ENCODE assay signal across 16 cellular contexts in genomic region chr17:7259555-7259889, GRCh38. TPM values are rescaled to one million over a fixed set of nuclear protein-coding genes. Genes with fewer than 3 reads are reported as not detected.
A peak's percentile ranks its signal among the peaks of the same experiment; 100 is the strongest.
DNase-seq lines count a peak whose midpoint lies in the region; ATAC-seq and TF ChIP-seq lines count a peak whose summit lies in the region.
"Had no signal": no experiment of that assay in that cellular context is flagged by ENCODE, and none has a peak within 500 bp of the region (broad histone marks: within the 10 kb centered on the region; RNA-seq: fewer than 3 reads in every experiment).

No MANE protein-coding gene starts in this region.

- H3K4me1 ChIP-seq in hepatocyte (ENCODE audit: insufficient read depth), result peaks cover 34% of the 10 kb centered on the region
- peaks cover 30% of the 10 kb centered on the region for H3K4me1 ChIP-seq in effector memory CD4-positive, alpha-beta T cell (ENCODE audit: control insufficient read depth, insufficient read depth, low read length, poor library complexity, severe bottlenecking)

- peaks cover 18% of the 10 kb centered on the region for H3K27me3 Mint-ChIP-seq in activated CD4-positive, alpha-beta memory T cell treated with anti-CD3 and anti-CD28 coated beads for 36 hours
- peaks cover 26% of the 10 kb centered on the region for H3K27me3 Mint-ChIP-seq in activated CD4-positive, alpha-beta memory T cell treated with anti-CD3 and anti-CD28 coated beads, Interleukin-2, amount 10 ng/mL, durations not matched to agents 7 days and 5 days

- CTCF ChIA-PET in activated CD4-positive, alpha-beta memory T cell treated with anti-CD3 and anti-CD28 coated beads for 36 hours (lab: Charles Lee), result no interaction called here
- CTCF ChIA-PET in activated CD4-positive, alpha-beta memory T cell treated with anti-CD3 and anti-CD28 coated beads, Interleukin-2, amount 10 ng/mL, durations not matched to agents 7 days and 5 days (lab: Charles Lee), result interaction anchor here (2.0 kb wide), 1 partner anchor 37 kb away, joined by 5 read pairs; no protein-coding TSS in a partner anchor

- no peak for TF ChIP-seq CTCF in hepatocyte (IDR thresholded peaks at IDR 0.05; ENCODE audit: poor library complexity)

- intact Hi-C loops in activated CD4-positive, alpha-beta memory T cell treated with anti-CD3 and anti-CD28 coated beads for 36 hours (cut with micrococcal nuclease), result no loop called here

- peak overlapping the region; percentile 78 for H3K4me2 ChIP-seq in hepatocyte
- H3K4me2 ChIP-seq: KMS-11 had no signal

- no peaks in the 10 kb centered on the region for H3K9me3 ChIP-seq in hepatocyte (ENCODE audit: low read depth)
- no peaks in the 10 kb centered on the region for H3K9me3 ChIP-seq in effector memory CD4-positive, alpha-beta T cell (ENCODE audit: control insufficient read depth, low read length)
- H3K9me3 ChIP-seq: spleen, thoracic aorta had no signal

- H3K27me3 ChIP-seq in hepatocyte, result peaks cover 5% of the 10 kb centered on the region
- no peaks in the 10 kb centered on the region for H3K27me3 ChIP-seq in effector memory CD4-positive, alpha-beta T cell (replicated peaks; ENCODE audit: control insufficient read depth, insufficient read depth, low read length, poor library complexity, severe bottlenecking)

- H3K4me1 Mint-ChIP-seq in activated CD4-positive, alpha-beta memory T cell treated with anti-CD3 and anti-CD28 coated beads for 36 hours (ENCODE audit: low read depth), result peaks cover 26% of the 10 kb centered on the region
- peaks cover 28% of the 10 kb centered on the region for H3K4me1 Mint-ChIP-seq in activated CD4-positive, alpha-beta memory T cell treated with anti-CD3 and anti-CD28 coated beads, Interleukin-2, amount 10 ng/mL, durations not matched to agents 7 days and 5 days
- H3K4me1 Mint-ChIP-seq in stimulated activated effector memory CD8-positive, alpha-beta T cell treated with anti-CD3 and anti-CD28 coated beads, Interleukin-12 subunit alpha, Interleukin-12 subunit beta, amount 100 ng/mL, for 72 hours, result peaks cover 35% of the 10 kb centered on the region

- POLR2A ChIA-PET in activated CD4-positive, alpha-beta memory T cell treated with anti-CD3 and anti-CD28 coated beads for 36 hours (lab: Charles Lee), result interaction anchor here (1.1 kb wide), 1 partner anchor 23 kb away, joined by 4 read pairs; no protein-coding TSS in a partner anchor
- POLR2A ChIA-PET in activated CD4-positive, alpha-beta memory T cell treated with anti-CD3 and anti-CD28 coated beads, Interleukin-2, amount 10 ng/mL, durations not matched to agents 7 days and 5 days (lab: Charles Lee), result interaction anchor here (1.0 to 1.2 kb wide), 2 partner anchors 18 to 23 kb away, joined by 3 read pairs; no protein-coding TSS in a partner anchor

- H3K36me3 ChIP-seq in hepatocyte (replicated peaks; ENCODE audit: insufficient read depth, low read depth), result no peaks in the 10 kb centered on the region
- H3K36me3 ChIP-seq in effector memory CD4-positive, alpha-beta T cell (ENCODE audit: control insufficient read depth, insufficient read depth, low read length), result peaks cover 20% of the 10 kb centered on the region

- no peaks in the 10 kb centered on the region for H3K9me2 ChIP-seq in hepatocyte (replicated peaks; ENCODE audit: insufficient read depth)

- peaks cover 62% of the 10 kb centered on the region for H3K79me2 ChIP-seq in hepatocyte

- H3K4me3 ChIP-seq in hepatocyte, result no peak overlapping the region
- H3K4me3 ChIP-seq in effector memory CD4-positive, alpha-beta T cell (ENCODE audit: insufficient read depth, low read depth, low read length, poor library complexity, severe bottlenecking), result no peak overlapping the region
- H3K4me3 ChIP-seq: lung, spleen, thoracic aorta had no signal

- H3K9me3 Mint-ChIP-seq in activated CD4-positive, alpha-beta memory T cell treated with anti-CD3 and anti-CD28 coated beads for 36 hours, result no peaks in the 10 kb centered on the region
- no peaks in the 10 kb centered on the region for H3K9me3 Mint-ChIP-seq in activated CD4-positive, alpha-beta memory T cell treated with anti-CD3 and anti-CD28 coated beads, Interleukin-2, amount 10 ng/mL, durations not matched to agents 7 days and 5 days
- H3K9me3 Mint-ChIP-seq in stimulated activated effector memory CD8-positive, alpha-beta T cell treated with anti-CD3 and anti-CD28 coated beads, Interleukin-12 subunit alpha, Interleukin-12 subunit beta, amount 100 ng/mL, for 72 hours, result no peaks in the 10 kb centered on the region

- H3K27ac ChIP-seq in hepatocyte, result peak overlapping the region; percentile 94
- H3K27ac ChIP-seq in effector memory CD4-positive, alpha-beta T cell (ENCODE audit: insufficient read depth, low read length, poor library complexity, severe bottlenecking), result no peak overlapping the region
- H3K27ac ChIP-seq: KMS-11, thoracic aorta had no signal

- ATAC-seq in stimulated activated effector memory CD8-positive, alpha-beta T cell treated with anti-CD3 and anti-CD28 coated beads, Interleukin-12 subunit alpha, Interleukin-12 subunit beta, amount 100 ng/mL, for 72 hours, result no peak
- ATAC-seq in HG02981 (IDR thresholded peaks at IDR 0.05; ENCODE audit: unreplicated experiment), result no peak

- no peak overlapping the region for H2AFZ ChIP-seq in hepatocyte

- H3K27ac Mint-ChIP-seq in activated CD4-positive, alpha-beta memory T cell treated with anti-CD3 and anti-CD28 coated beads for 36 hours, result peak overlapping the region; percentile 6
- no peak overlapping the region for H3K27ac Mint-ChIP-seq in activated CD4-positive, alpha-beta memory T cell treated with anti-CD3 and anti-CD28 coated beads, Interleukin-2, amount 10 ng/mL, durations not matched to agents 7 days and 5 days
- H3K27ac Mint-ChIP-seq in stimulated activated effector memory CD8-positive, alpha-beta T cell treated with anti-CD3 and anti-CD28 coated beads, Interleukin-12 subunit alpha, Interleukin-12 subunit beta, amount 100 ng/mL, for 72 hours, result peak overlapping the region; percentile 40

- 98% methylated on average over 6 of the region's 6 CpGs for WGBS in hepatocyte (ENCODE audit: low lambda C conversion rate, missing lambda C conversion rate)

- no peak overlapping the region for H3K4me3 Mint-ChIP-seq in activated CD4-positive, alpha-beta memory T cell treated with anti-CD3 and anti-CD28 coated beads for 36 hours
- H3K4me3 Mint-ChIP-seq in activated CD4-positive, alpha-beta memory T cell treated with anti-CD3 and anti-CD28 coated beads, Interleukin-2, amount 10 ng/mL, durations not matched to agents 7 days and 5 days, result no peak overlapping the region
- no peak overlapping the region for H3K4me3 Mint-ChIP-seq in stimulated activated effector memory CD8-positive, alpha-beta T cell treated with anti-CD3 and anti-CD28 coated beads, Interleukin-12 subunit alpha, Interleukin-12 subunit beta, amount 100 ng/mL, for 72 hours

- H3K36me3 Mint-ChIP-seq in activated CD4-positive, alpha-beta memory T cell treated with anti-CD3 and anti-CD28 coated beads for 36 hours, result peaks cover 20% of the 10 kb centered on the region
- H3K36me3 Mint-ChIP-seq in activated CD4-positive, alpha-beta memory T cell treated with anti-CD3 and anti-CD28 coated beads, Interleukin-2, amount 10 ng/mL, durations not matched to agents 7 days and 5 days (ENCODE audit: low read depth), result peaks cover 25% of the 10 kb centered on the region
- H3K36me3 Mint-ChIP-seq in stimulated activated effector memory CD8-positive, alpha-beta T cell treated with anti-CD3 and anti-CD28 coated beads, Interleukin-12 subunit alpha, Interleukin-12 subunit beta, amount 100 ng/mL, for 72 hours, result peaks cover 67% of the 10 kb centered on the region

- no peak for DNase-seq in activated CD4-positive, alpha-beta memory T cell treated with anti-CD3 and anti-CD28 coated beads for 36 hours
- no peak for DNase-seq in activated CD4-positive, alpha-beta memory T cell treated with anti-CD3 and anti-CD28 coated beads, Interleukin-2, amount 10 ng/mL, durations not matched to agents 7 days and 5 days
- no peak for DNase-seq in hepatocyte (ENCODE audit: low spot score)
- DNase-seq in stimulated activated effector memory CD8-positive, alpha-beta T cell treated with anti-CD3 and anti-CD28 coated beads, Interleukin-12 subunit alpha, Interleukin-12 subunit beta, amount 100 ng/mL, for 72 hours (ENCODE audit: low spot score in 2 of 2), result no peak
- DNase-seq in effector memory CD4-positive, alpha-beta T cell, result no peak
- DNase-seq: activated CD4-positive, CD25-positive, alpha-beta regulatory T cell; amygdala; GF-D8; NCI-H146; NCI-H510A treated with DMSO at 0.1 percent for 48 hours; spleen had no signal

- H4K20me1 ChIP-seq in hepatocyte (ENCODE audit: insufficient read depth, poor library complexity, severe bottlenecking), result no peaks in the 10 kb centered on the region

RNA-seq across cellular contexts. Expression of gene CLDN7, which starts 2.8 kb away (rescaled TPM):
- 1 to 10 TPM; 1.5 to 1.6 TPM for total RNA-seq in activated CD4-positive, alpha-beta memory T cell treated with anti-CD3 and anti-CD28 coated beads for 36 hours
- total RNA-seq in activated CD4-positive, alpha-beta memory T cell treated with anti-CD3 and anti-CD28 coated beads, Interleukin-2, amount 10 ng/mL, durations not matched to agents 7 days and 5 days, result under 1 TPM; 0.15 to 0.80 TPM
- 169 and 197 TPM in 2 replicates for total RNA-seq in hepatocyte
- 290 and 341 TPM in 2 replicates for polyA plus RNA-seq in hepatocyte
- total RNA-seq: A172 had no signal

RNA-seq across cellular contexts. Expression of gene ELP5, which starts 7.5 kb away (rescaled TPM):
- total RNA-seq in activated CD4-positive, alpha-beta memory T cell treated with anti-CD3 and anti-CD28 coated beads for 36 hours, result 10 to 100 TPM; 49.6 to 52.4 TPM
- 10 to 100 TPM; 40.4 to 42.1 TPM for total RNA-seq in activated CD4-positive, alpha-beta memory T cell treated with anti-CD3 and anti-CD28 coated beads, Interleukin-2, amount 10 ng/mL, durations not matched to agents 7 days and 5 days
- total RNA-seq in hepatocyte, result 30.4 and 30.6 TPM in 2 replicates
- 38.0 and 49.6 TPM in 2 replicates for polyA plus RNA-seq in hepatocyte

RNA-seq across cellular contexts. Expression of gene CTDNEP1, which starts 8.0 kb away (rescaled TPM):
- total RNA-seq in activated CD4-positive, alpha-beta memory T cell treated with anti-CD3 and anti-CD28 coated beads for 36 hours, result 100 to 1,000 TPM; 155 to 164 TPM
- 100 to 1,000 TPM; 170 to 175 TPM for total RNA-seq in activated CD4-positive, alpha-beta memory T cell treated with anti-CD3 and anti-CD28 coated beads, Interleukin-2, amount 10 ng/mL, durations not matched to agents 7 days and 5 days
- 44.6 and 62.7 TPM in 2 replicates for total RNA-seq in hepatocyte
- 86.9 and 96.7 TPM in 2 replicates for polyA plus RNA-seq in hepatocyte

RNA-seq across cellular contexts. Expression of gene GABARAP, which starts 17.3 kb away (rescaled TPM):
- total RNA-seq in activated CD4-positive, alpha-beta memory T cell treated with anti-CD3 and anti-CD28 coated beads for 36 hours, result 100 to 1,000 TPM; 188 to 199 TPM
- total RNA-seq in activated CD4-positive, alpha-beta memory T cell treated with anti-CD3 and anti-CD28 coated beads, Interleukin-2, amount 10 ng/mL, durations not matched to agents 7 days and 5 days, result 100 to 1,000 TPM; 303 to 313 TPM
- total RNA-seq in hepatocyte, result 309 and 327 TPM in 2 replicates
- 992 and 1,031 TPM in 2 replicates for polyA plus RNA-seq in hepatocyte

RNA-seq across cellular contexts. Expression of gene PHF23, which starts 20.3 kb away (rescaled TPM):
- 10 to 100 TPM; 24.0 to 28.7 TPM for total RNA-seq in activated CD4-positive, alpha-beta memory T cell treated with anti-CD3 and anti-CD28 coated beads for 36 hours
- 10 to 100 TPM; 45.9 to 53.1 TPM for total RNA-seq in activated CD4-positive, alpha-beta memory T cell treated with anti-CD3 and anti-CD28 coated beads, Interleukin-2, amount 10 ng/mL, durations not matched to agents 7 days and 5 days
- total RNA-seq in hepatocyte, result 53.9 and 57.9 TPM in 2 replicates
- polyA plus RNA-seq in hepatocyte, result 77.7 and 78.6 TPM in 2 replicates

Comparison
In these comparisons a context has a peak if more than half of its experiments do, and no peak if none do; other contexts are left out.
1. RNA of gene CLDN7, which starts 2.8 kb away (total RNA-seq): 169 to 197 TPM in hepatocyte; 1.5 to 1.6 TPM in activated CD4-positive, alpha-beta memory T cell treated with anti-CD3 and anti-CD28 coated beads for 36 hours and 0.15 to 0.80 TPM in activated CD4-positive, alpha-beta memory T cell treated with anti-CD3 and anti-CD28 coated beads, Interleukin-2, amount 10 ng/mL, durations not matched to agents 7 days and 5 days; every median in the first group is over 10 times any median in the second.